ENCODE assay signal across 8 cellular contexts in genomic region chr12:63420206-63420644, GRCh38.
DNase-seq lines count a peak whose midpoint lies in the region; ATAC-seq and TF ChIP-seq lines count a peak whose summit lies in the region.

No MANE protein-coding gene starts in this region.

- CTCF ChIA-PET in Calu3 (lab: Charles Lee) = interaction anchor here (1.2 to 1.4 kb wide), 2 partner anchors 9 to 101 kb away, joined by 3 to 4 read pairs; no protein-coding TSS in a partner anchor

- TF ChIP-seq CTCF in Calu3 (IDR thresholded peaks at IDR 0.05; ENCODE audit: unreplicated experiment) (no peak), fibroblast of villous mesenchyme (IDR thresholded peaks at IDR 0.05; ENCODE audit: insufficient read depth, low read depth, low read length) (peak; percentile 67), spleen (IDR thresholded peaks at IDR 0.05 in 8 of 11, conservative IDR thresholded peaks at IDR 0.05 in 3 of 11) (peak in 8 of 11 experiments; percentile 21 to 56 (median 40))

- H3K9me3 Mint-ChIP-seq in Calu3 (ENCODE audit: low read depth, unreplicated experiment) = peaks cover 15% of the 10 kb centered on the region

- no peaks in the 10 kb centered on the region for H3K27me3 ChIP-seq in spleen (replicated peaks in 1 of 7)

- no peak overlapping the region for H3K4me3 Mint-ChIP-seq in Calu3 (ENCODE audit: low read depth, unreplicated experiment)

- H3K4me1 ChIP-seq in spleen = no peaks in the 10 kb centered on the region

- no peaks in the 10 kb centered on the region for H3K36me3 ChIP-seq in spleen

- peak; percentile 94 for ATAC-seq in GM18873 (IDR thresholded peaks at IDR 0.05; ENCODE audit: low FRiP score, unreplicated experiment)
- peak; percentile 94 for ATAC-seq in HG03039 (IDR thresholded peaks at IDR 0.05; ENCODE audit: unreplicated experiment)

- DNase-seq in Calu3 (peak; percentile 14), NCI-H187 (lab: John Stamatoyannopoulos, UW) (peak; percentile 78 to 82), T-helper 9 cell (peak; percentile 9), fibroblast of villous mesenchyme (ENCODE audit: low read depth) (peak; percentile 55), spleen (no peak), C1 segment of cervical spinal cord (lab: John Stamatoyannopoulos, UW) (no peak)

- intact Hi-C loops in Calu3 (cut with micrococcal nuclease; ENCODE audit: unreplicated experiment) (loop anchor here (5.0 kb wide), 1 partner anchor 68 kb away; no protein-coding TSS in a partner anchor), spleen (cut with DNase I; ENCODE audit: low total_unique reads) (no loop called here)

- H3K4me1 Mint-ChIP-seq in Calu3 (ENCODE audit: low read depth, unreplicated experiment) = peaks cover 11% of the 10 kb centered on the region

- no peak overlapping the region for H3K4me3 ChIP-seq in fibroblast of villous mesenchyme (ENCODE audit: low read depth, low read length)
- no peak overlapping the region for H3K4me3 ChIP-seq in spleen

- H3K27me3 Mint-ChIP-seq in Calu3 (ENCODE audit: unreplicated experiment) = no peaks in the 10 kb centered on the region

- no peak for TF ChIP-seq POLR2A in spleen (IDR thresholded peaks at IDR 0.05)

- 41 to 57% (median 48%) methylated on average over 6 of the region's 6 CpGs for WGBS in spleen, 5 donors

- peaks cover 0 to 10% (median 5%) of the 10 kb centered on the region in 8 donors for H3K9me3 ChIP-seq in spleen

- H3K36me3 Mint-ChIP-seq in Calu3 (ENCODE audit: insufficient read depth, unreplicated experiment) = peaks cover 6% of the 10 kb centered on the region

- no TSS peak for BruUV-seq in Calu3 (replicated peaks; lab: Mats Ljungman, UMichigan)

- H3K27ac Mint-ChIP-seq in Calu3 (ENCODE audit: unreplicated experiment) = no peak overlapping the region

- H3K27ac ChIP-seq in spleen = no peak overlapping the region

Comparison
In these comparisons a context has a peak if more than half of its experiments do, and no peak if none do; other contexts are left out.
1. DNase-seq: peak in Calu3 (single experiment), NCI-H187 (2 of 2), T-helper 9 cell (single experiment) and fibroblast of villous mesenchyme (single experiment); none in spleen (single experiment) and C1 segment of cervical spinal cord (0 of 14).